Comparison of ENCODE assay signal across 8 cellular contexts in the genomic region with DNA sequence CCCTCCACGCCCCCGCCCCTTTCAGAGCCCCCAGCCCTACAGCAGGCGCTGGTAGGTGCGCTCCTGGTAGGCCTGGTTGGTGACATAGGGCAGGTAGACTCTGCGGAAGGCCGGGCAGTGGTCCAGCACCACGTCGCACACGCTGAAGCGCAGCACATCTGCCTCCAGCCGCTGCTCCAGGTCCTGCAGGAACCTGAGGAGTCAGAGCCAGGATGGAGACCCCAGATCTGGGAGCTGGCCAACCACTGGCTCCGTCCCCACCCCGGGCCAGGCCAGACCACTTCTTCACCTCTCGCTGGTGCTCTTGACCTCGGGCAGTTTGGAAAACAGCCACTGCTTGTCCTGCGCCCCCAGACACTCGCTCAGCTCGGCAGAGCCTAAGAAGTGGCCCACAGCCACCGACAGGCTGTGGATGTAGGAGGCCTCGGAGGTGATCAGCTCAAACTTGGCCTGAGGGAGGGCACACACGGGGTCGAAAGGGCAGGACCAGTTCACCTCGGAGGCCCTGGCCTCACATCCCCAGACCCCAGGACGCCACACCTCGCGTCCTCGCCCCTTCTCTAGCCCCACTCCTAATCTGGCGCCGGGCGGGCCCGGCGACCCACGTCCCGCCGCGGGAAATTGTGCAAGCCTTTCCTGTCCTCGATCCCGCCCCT. TPM values are rescaled to one million over a fixed set of nuclear protein-coding genes. Genes with fewer than 3 reads are reported as not detected.
DNase-seq lines count a peak whose midpoint lies in the region; ATAC-seq and TF ChIP-seq lines count a peak whose summit lies in the region.

No MANE protein-coding gene starts in this region.

- ATAC-seq in GM19351 (IDR thresholded peaks at IDR 0.05; ENCODE audit: unreplicated experiment) (peak; percentile 15), HG02759 (IDR thresholded peaks at IDR 0.05; ENCODE audit: unreplicated experiment) (no peak)

- H3K4me3 ChIP-seq in MG63 (peak overlapping the region; percentile 56), neutrophil (ENCODE audit: low read depth in 1 of 2, low read length in 1 of 2) (peak overlapping the region; percentile 64 to 96)

- H3K4me3 Mint-ChIP-seq in endothelial cell (ENCODE audit: unreplicated experiment): peak overlapping the region; percentile 83

- H3K27ac ChIP-seq in neutrophil: peak overlapping the region; percentile 87

- peaks cover 16% of the 10 kb centered on the region for H3K36me3 ChIP-seq in MG63
- no peaks in the 10 kb centered on the region for H3K36me3 ChIP-seq in neutrophil

- no peak overlapping the region for H3K27ac Mint-ChIP-seq in endothelial cell (ENCODE audit: unreplicated experiment)

- H3K36me3 Mint-ChIP-seq in endothelial cell (ENCODE audit: low read depth, unreplicated experiment): peaks cover 14% of the 10 kb centered on the region

- H3K4me1 ChIP-seq in neutrophil (ENCODE audit: control insufficient read depth in 1 of 2, insufficient read depth in 1 of 2, low read depth in 1 of 2, low read length in 1 of 2): peaks cover 14 to 17% of the 10 kb centered on the region in 2 experiments

- H3K9me3 ChIP-seq in MG63 (no peaks in the 10 kb centered on the region), neutrophil (no peaks in the 10 kb centered on the region)

- peaks cover 12% of the 10 kb centered on the region for H3K27me3 Mint-ChIP-seq in endothelial cell (ENCODE audit: unreplicated experiment)

- DNase-seq in MG63: no peak
- no peak for DNase-seq in endothelial cell (ENCODE audit: low spot score)
- DNase-seq in EL: no peak
- DNase-seq in kidney tubule cell (ENCODE audit: low spot score): no peak
- DNase-seq in superior temporal gyrus (ENCODE audit: extremely low spot score): no peak

- TF ChIP-seq CTCF in endothelial cell (IDR thresholded peaks at IDR 0.05; ENCODE audit: unreplicated experiment) (no peak), neutrophil (IDR thresholded peaks at IDR 0.05) (no peak)

- H3K27me3 ChIP-seq in MG63 (no peaks in the 10 kb centered on the region), neutrophil (peaks cover 8% of the 10 kb centered on the region)

- H3K4me1 Mint-ChIP-seq in endothelial cell (ENCODE audit: unreplicated experiment): peaks cover 8% of the 10 kb centered on the region

- H3K9me3 Mint-ChIP-seq in endothelial cell (ENCODE audit: unreplicated experiment): no peaks in the 10 kb centered on the region

RNA-seq across cellular contexts. Expression of a gene that starts 6.4 kb away (rescaled TPM):
- total RNA-seq in MG63 (2014; rRNA removed; shearing (Covaris generic); ENCODE audit: low replicate concordance): 20.4 and 36.3 TPM in 2 replicates
- 14.0 TPM for total RNA-seq in endothelial cell (ENCODE audit: unreplicated experiment)

RNA-seq across cellular contexts. Expression of a gene that starts 31.0 kb away (rescaled TPM):
- 2.7 and 5.1 TPM in 2 replicates for total RNA-seq in MG63 (2014; rRNA removed; shearing (Covaris generic); ENCODE audit: low replicate concordance)
- 3.6 TPM for total RNA-seq in endothelial cell (ENCODE audit: unreplicated experiment)

RNA-seq across cellular contexts. Expression of a gene that starts 50.1 kb away (rescaled TPM):
- 68.4 and 80.5 TPM in 2 replicates for total RNA-seq in MG63 (2014; rRNA removed; shearing (Covaris generic); ENCODE audit: low replicate concordance)
- 109 TPM for total RNA-seq in endothelial cell (ENCODE audit: unreplicated experiment)
